In genomic region chr6:45619211-45619760, GRCh38 we compare ENCODE assay signal across 20 cellular contexts.
DNase-seq lines count a peak whose midpoint lies in the region; ATAC-seq and TF ChIP-seq lines count a peak whose summit lies in the region.
"Had no signal": no experiment of that assay in that cellular context is flagged by ENCODE, and none has a peak within 500 bp of the region (broad histone marks: within the 10 kb centered on the region; RNA-seq: fewer than 3 reads in every experiment).

No MANE protein-coding gene starts in this region.

- H2AK5ac ChIP-seq in trophoblast cell (ENCODE audit: low read length) = no peak overlapping the region

- H3K27ac ChIP-seq in foreskin keratinocyte (no peak overlapping the region), thyroid gland (no peak overlapping the region), trophoblast cell (ENCODE audit: low read depth, low read length) (no peak overlapping the region)
- H3K27ac ChIP-seq: esophagus squamous epithelium, heart right ventricle, upper lobe of right lung had no signal

- H2BK120ac ChIP-seq in trophoblast cell (ENCODE audit: insufficient read depth, low read length, poor library complexity) = no peak overlapping the region

- no peak overlapping the region for H4K12ac ChIP-seq in trophoblast cell (ENCODE audit: low read depth, low read length)

- peak overlapping the region; percentile 79 for H3K27ac Mint-ChIP-seq in activated T-helper 2 cell treated with anti-CD3 and anti-CD28 coated beads, Interferon-gamma antibody, Interleukin-2, Interleukin-4, amounts not matched to agents 10 μg/mL and 5 μg/mL and 100 μg/mL, durations not matched to agents 14 hours and 24 hours and 36 hours
- H3K27ac Mint-ChIP-seq: activated naive CD8-positive, alpha-beta T cell treated with anti-CD3 and anti-CD28 coated beads for 36 hours; nephron; progenitor cell of endocrine pancreas had no signal

- TF ChIP-seq POLR2A in thyroid gland (IDR thresholded peaks at IDR 0.05) = no peak

- no peak overlapping the region for H3K14ac ChIP-seq in trophoblast cell (ENCODE audit: low read length)

- WGBS in thyroid gland, 2 donors = 93 to 94% methylated on average over 11 of the region's 11 CpGs
- WGBS in trophoblast cell (ENCODE audit: extremely low coverage, insufficient coverage, insufficient read length) = no CpG with 5 or more reads among the region's 11 CpGs

- H3K9me3 ChIP-seq in thyroid gland = no peaks in the 10 kb centered on the region
- H3K9me3 ChIP-seq in trophoblast cell (ENCODE audit: insufficient read depth, low read depth, low read length) = no peaks in the 10 kb centered on the region
- H3K9me3 ChIP-seq: esophagus squamous epithelium, heart right ventricle, upper lobe of right lung had no signal

- ATAC-seq in foreskin keratinocyte (no peak), sciatic nerve (peak; percentile 75), HG02938 (IDR thresholded peaks at IDR 0.05; ENCODE audit: unreplicated experiment) (no peak)
- ATAC-seq: upper lobe of right lung had no signal

- peaks cover 21% of the 10 kb centered on the region for H3K36me3 Mint-ChIP-seq in activated T-helper 2 cell treated with anti-CD3 and anti-CD28 coated beads, Interferon-gamma antibody, Interleukin-2, Interleukin-4, amounts not matched to agents 10 μg/mL and 5 μg/mL and 100 μg/mL, durations not matched to agents 14 hours and 24 hours and 36 hours (ENCODE audit: low read depth)
- H3K36me3 Mint-ChIP-seq: activated naive CD8-positive, alpha-beta T cell treated with anti-CD3 and anti-CD28 coated beads for 36 hours had no signal

- H4K91ac ChIP-seq in trophoblast cell (ENCODE audit: low read depth, low read length) = no peak overlapping the region

- no peaks in the 10 kb centered on the region for H3K9me3 Mint-ChIP-seq in activated T-helper 2 cell treated with anti-CD3 and anti-CD28 coated beads, Interferon-gamma antibody, Interleukin-2, Interleukin-4, amounts not matched to agents 10 μg/mL and 5 μg/mL and 100 μg/mL, durations not matched to agents 14 hours and 24 hours and 36 hours
- H3K9me3 Mint-ChIP-seq: activated naive CD8-positive, alpha-beta T cell treated with anti-CD3 and anti-CD28 coated beads for 36 hours; nephron; T-helper 1 cell treated with Interleukin-12 subunit alpha and Interleukin-12 subunit beta and Interleukin-4 antibody, amounts not matched to agents 30 μg/mL and 1 μg/mL, for 36 hours had no signal

- no peaks in the 10 kb centered on the region for H3K79me1 ChIP-seq in trophoblast cell (ENCODE audit: low read length)

- intact Hi-C loops in activated T-helper 2 cell treated with anti-CD3 and anti-CD28 coated beads, Interferon-gamma antibody, Interleukin-2, Interleukin-4, amounts not matched to agents 10 μg/mL and 5 μg/mL and 100 μg/mL, durations not matched to agents 14 hours and 24 hours and 36 hours (cut with micrococcal nuclease) = no loop called here
- intact Hi-C loops in sciatic nerve (cut with DNase I) (no loop called here), thyroid gland (cut with DNase I) (no loop called here)

- H3K18ac ChIP-seq in trophoblast cell (ENCODE audit: low read length) = no peak overlapping the region

- H3K4ac ChIP-seq in trophoblast cell (ENCODE audit: low read depth, low read length) = no peak overlapping the region

- H2BK12ac ChIP-seq in trophoblast cell (ENCODE audit: low read length) = no peak overlapping the region

- H2BK5ac ChIP-seq in trophoblast cell (ENCODE audit: low read depth, low read length, poor library complexity) = no peak overlapping the region

- H3K4me1 Mint-ChIP-seq in activated T-helper 2 cell treated with anti-CD3 and anti-CD28 coated beads, Interferon-gamma antibody, Interleukin-2, Interleukin-4, amounts not matched to agents 10 μg/mL and 5 μg/mL and 100 μg/mL, durations not matched to agents 14 hours and 24 hours and 36 hours (ENCODE audit: low read depth) = peaks cover 55% of the 10 kb centered on the region
- H3K4me1 Mint-ChIP-seq: nephron had no signal

- no peak overlapping the region for H3K9ac ChIP-seq in trophoblast cell (ENCODE audit: low read length)

- H3K27me3 Mint-ChIP-seq in activated T-helper 2 cell treated with anti-CD3 and anti-CD28 coated beads, Interferon-gamma antibody, Interleukin-2, Interleukin-4, amounts not matched to agents 10 μg/mL and 5 μg/mL and 100 μg/mL, durations not matched to agents 14 hours and 24 hours and 36 hours (ENCODE audit: low read depth) = no peaks in the 10 kb centered on the region
- H3K27me3 Mint-ChIP-seq: activated naive CD8-positive, alpha-beta T cell treated with anti-CD3 and anti-CD28 coated beads for 36 hours; stimulated activated naive CD8-positive, alpha-beta T cell treated with anti-CD3 and anti-CD28 coated beads, Interleukin-15, amount 100 ng/mL, for 72 hours had no signal

- no peak overlapping the region for H4K8ac ChIP-seq in trophoblast cell (ENCODE audit: low read depth, low read length)

- H2AFZ ChIP-seq in trophoblast cell (ENCODE audit: insufficient read depth, low read length, poor library complexity) = no peak overlapping the region

- no peak overlapping the region for H3K23ac ChIP-seq in trophoblast cell (ENCODE audit: low read length)

- TF ChIP-seq CTCF in foreskin keratinocyte (conservative IDR thresholded peaks at IDR 0.05) (peak; percentile 32), thyroid gland (IDR thresholded peaks at IDR 0.05) (no peak)

- H3K4me3 Mint-ChIP-seq in activated T-helper 2 cell treated with anti-CD3 and anti-CD28 coated beads, Interferon-gamma antibody, Interleukin-2, Interleukin-4, amounts not matched to agents 10 μg/mL and 5 μg/mL and 100 μg/mL, durations not matched to agents 14 hours and 24 hours and 36 hours (ENCODE audit: low read depth) = no peak overlapping the region
- H3K4me3 Mint-ChIP-seq: activated naive CD8-positive, alpha-beta T cell treated with anti-CD3 and anti-CD28 coated beads for 36 hours; nephron; T-helper 1 cell treated with Interleukin-12 subunit alpha and Interleukin-12 subunit beta and Interleukin-4 antibody, amounts not matched to agents 30 μg/mL and 1 μg/mL, for 36 hours had no signal

- H3K4me1 ChIP-seq in foreskin keratinocyte = peaks cover 11% of the 10 kb centered on the region
- no peaks in the 10 kb centered on the region for H3K4me1 ChIP-seq in thyroid gland
- no peaks in the 10 kb centered on the region for H3K4me1 ChIP-seq in trophoblast cell (ENCODE audit: control insufficient read depth in 1 of 2, insufficient read depth in 2 of 2, low read length in 2 of 2)
- H3K4me1 ChIP-seq: upper lobe of right lung had no signal

- no peaks in the 10 kb centered on the region for H3K27me3 ChIP-seq in foreskin keratinocyte
- H3K27me3 ChIP-seq in thyroid gland = no peaks in the 10 kb centered on the region
- no peaks in the 10 kb centered on the region for H3K27me3 ChIP-seq in trophoblast cell (ENCODE audit: insufficient read depth, low read length)
- H3K27me3 ChIP-seq: heart right ventricle, upper lobe of right lung had no signal

- peak; percentile 87 for DNase-seq in M059J (ENCODE audit: low read depth)
- no peak for DNase-seq in activated T-helper 2 cell treated with anti-CD3 and anti-CD28 coated beads, Interferon-gamma antibody, Interleukin-2, Interleukin-4, amounts not matched to agents 10 μg/mL and 5 μg/mL and 100 μg/mL, durations not matched to agents 14 hours and 24 hours and 36 hours (ENCODE audit: low spot score)
- DNase-seq in foreskin keratinocyte = peak in 1 of 2 donors; percentile 56
- DNase-seq in sciatic nerve (ENCODE audit: low spot score) = no peak
- no peak for DNase-seq in thyroid gland
- no peak for DNase-seq in trophoblast cell
- DNase-seq in cerebellar cortex (ENCODE audit: low spot score) = no peak
- DNase-seq: activated naive CD8-positive, alpha-beta T cell treated with anti-CD3 and anti-CD28 coated beads for 36 hours; Calu3; esophagus squamous epithelium; GOT3; heart right ventricle; NCI-H524 treated with DMSO at 0.1 percent for 48 hours; Right ventricle myocardium superior; upper lobe of right lung had no signal

- H3K4me3 ChIP-seq in thyroid gland (replicated peaks in 1 of 3) (no peak overlapping the region), trophoblast cell (ENCODE audit: low read depth, low read length) (no peak overlapping the region)
- H3K4me3 ChIP-seq: esophagus squamous epithelium, heart right ventricle, upper lobe of right lung had no signal

- no peaks in the 10 kb centered on the region for H3K79me2 ChIP-seq in trophoblast cell (ENCODE audit: control insufficient read depth, insufficient read depth, low read length, poor library complexity)

- no peak overlapping the region for H3K4me2 ChIP-seq in trophoblast cell (ENCODE audit: low read length)

- H3K36me3 ChIP-seq in thyroid gland = no peaks in the 10 kb centered on the region
- no peaks in the 10 kb centered on the region for H3K36me3 ChIP-seq in trophoblast cell (ENCODE audit: control insufficient read depth in 1 of 2, insufficient read depth in 2 of 2, low read length in 2 of 2)
- H3K36me3 ChIP-seq: esophagus squamous epithelium, heart right ventricle, upper lobe of right lung had no signal
